28 cellular contexts compared by ENCODE assay signal in genomic region chr4:189917161-189917891, GRCh38.
"Had no signal": no experiment of that assay in that cellular context is flagged by ENCODE, and none has a peak within 500 bp of the region (broad histone marks: within the 10 kb centered on the region; RNA-seq: fewer than 3 reads in every experiment).

No MANE protein-coding gene starts in this region.

- DNase-seq: stimulated activated CD4-positive, alpha-beta T cell treated with anti-CD3 and anti-CD28 coated beads, Interleukin-2, amount 100 ng/mL, for 48 hours; stimulated activated CD4-positive, alpha-beta T cell treated with anti-CD3 and anti-CD28 coated beads, Interleukin-4, amount 100 ng/mL, for 1 hour; stimulated activated CD4-positive, alpha-beta T cell treated with anti-CD3 and anti-CD28 coated beads, Interleukin-4, amount 100 ng/mL, for 24 hours; stimulated activated CD4-positive, alpha-beta T cell treated with anti-CD3 and anti-CD28 coated beads, Interleukin-4, amount 100 ng/mL, for 4 hours; stimulated activated CD8-positive, alpha-beta memory T cell treated with anti-CD3 and anti-CD28 coated beads, Interleukin-4, amount 100 ng/mL, for 48 hours; stimulated activated naive B cell treated with anti-CD40 and anti-IgM and Interleukin-4, amounts not matched to agents 10 μg/mL and 1 μg/mL and 100 μg/mL, for 72 hours; stimulated activated naive CD4-positive, alpha-beta T cell; stimulated activated naive CD4-positive, alpha-beta T cell treated with Interleukin-2 at 50 U/mL for 16 hours; stimulated activated naive CD8-positive, alpha-beta T cell treated with anti-CD3 and anti-CD28 coated beads, Interleukin-15, amount 100 ng/mL, for 72 hours; stimulated activated naive CD8-positive, alpha-beta T cell treated with anti-CD3 and anti-CD28 coated beads, Interleukin-15, Interleukin-2, amounts not matched to agents 100 U/mL and 50 U/mL, for 24 hours; stomach; substantia nigra; testis; thyroid gland; tibial artery; transverse colon; trophoblast cell; upper lobe of right lung; uterus had no signal

- H3K4me1 ChIP-seq: stomach, suprapubic skin, testis, thyroid gland, tibial artery, tibial nerve, transverse colon, upper lobe of left lung, upper lobe of right lung, uterus, vagina had no signal

- H3K36me3 Mint-ChIP-seq: stimulated activated effector memory CD8-positive, alpha-beta T cell treated with anti-CD3 and anti-CD28 coated beads, Interleukin-12 subunit alpha, Interleukin-12 subunit beta, amount 100 ng/mL, for 72 hours; type B pancreatic cell had no signal

- H3K4me3 ChIP-seq: stomach, suprapubic skin, thoracic aorta, thyroid gland, tibial artery, tibial nerve, transverse colon, upper lobe of left lung, upper lobe of right lung, uterus, vagina had no signal

- H3K27ac Mint-ChIP-seq: stimulated activated effector memory CD8-positive, alpha-beta T cell treated with anti-CD3 and anti-CD28 coated beads, Interleukin-12 subunit alpha, Interleukin-12 subunit beta, amount 100 ng/mL, for 72 hours; stimulated activated memory B cell treated with anti-CD40 and anti-IgM and Interleukin-4, amounts not matched to agents 10 μg/mL and 1 μg/mL and 100 μg/mL, for 72 hours; stimulated activated naive B cell treated with anti-CD40 and anti-IgM and Interleukin-4, amounts not matched to agents 10 μg/mL and 1 μg/mL and 100 μg/mL, for 72 hours; stimulated activated naive CD8-positive, alpha-beta T cell treated with anti-CD3 and anti-CD28 coated beads, Interleukin-15, amount 100 ng/mL, for 72 hours; stimulated activated naive CD8-positive, alpha-beta T cell treated with anti-CD3 and anti-CD28 coated beads, Interleukin-15, Interleukin-2, amounts not matched to agents 100 ng/mL and 50 ng/mL, for 24 hours; type B pancreatic cell had no signal

- H3K27ac ChIP-seq: stomach, suprapubic skin, testis, thoracic aorta, thyroid gland, tibial artery, tibial nerve, transverse colon, upper lobe of left lung, upper lobe of right lung, uterus, vagina had no signal

- H3K27me3 ChIP-seq: stomach, suprapubic skin, testis, thyroid gland, tibial artery, tibial nerve, transverse colon, upper lobe of left lung, upper lobe of right lung, uterus, vagina had no signal

- H3K36me3 ChIP-seq: suprapubic skin, thoracic aorta, thyroid gland, transverse colon, upper lobe of left lung, upper lobe of right lung, uterus, vagina had no signal

- H3K4me3 Mint-ChIP-seq: stimulated activated effector memory CD8-positive, alpha-beta T cell treated with anti-CD3 and anti-CD28 coated beads, Interleukin-12 subunit alpha, Interleukin-12 subunit beta, amount 100 ng/mL, for 72 hours; stimulated activated memory B cell treated with anti-CD40 and anti-IgM and Interleukin-4, amounts not matched to agents 10 μg/mL and 1 μg/mL and 100 μg/mL, for 72 hours; stimulated activated naive B cell treated with anti-CD40 and anti-IgM and Interleukin-4, amounts not matched to agents 10 μg/mL and 1 μg/mL and 100 μg/mL, for 72 hours; stimulated activated naive CD8-positive, alpha-beta T cell treated with anti-CD3 and anti-CD28 coated beads, Interleukin-15, amount 100 ng/mL, for 72 hours; stimulated activated naive CD8-positive, alpha-beta T cell treated with anti-CD3 and anti-CD28 coated beads, Interleukin-15, Interleukin-2, amounts not matched to agents 100 ng/mL and 50 ng/mL, for 24 hours; type B pancreatic cell had no signal

- H3K9me3 ChIP-seq: testis, thyroid gland, vagina had no signal

- H3K4me1 Mint-ChIP-seq: stimulated activated effector memory CD8-positive, alpha-beta T cell treated with anti-CD3 and anti-CD28 coated beads, Interleukin-12 subunit alpha, Interleukin-12 subunit beta, amount 100 ng/mL, for 72 hours; stimulated activated memory B cell treated with anti-CD40 and anti-IgM and Interleukin-4, amounts not matched to agents 10 μg/mL and 1 μg/mL and 100 μg/mL, for 72 hours; stimulated activated naive B cell treated with anti-CD40 and anti-IgM and Interleukin-4, amounts not matched to agents 10 μg/mL and 1 μg/mL and 100 μg/mL, for 72 hours; stimulated activated naive CD8-positive, alpha-beta T cell treated with anti-CD3 and anti-CD28 coated beads, Interleukin-15, amount 100 ng/mL, for 72 hours had no signal

- H3K27me3 Mint-ChIP-seq: stimulated activated memory B cell treated with anti-CD40 and anti-IgM and Interleukin-4, amounts not matched to agents 10 μg/mL and 1 μg/mL and 100 μg/mL, for 72 hours; stimulated activated naive B cell treated with anti-CD40 and anti-IgM and Interleukin-4, amounts not matched to agents 10 μg/mL and 1 μg/mL and 100 μg/mL, for 72 hours; stimulated activated naive CD8-positive, alpha-beta T cell treated with anti-CD3 and anti-CD28 coated beads, Interleukin-15, amount 100 ng/mL, for 72 hours; stimulated activated naive CD8-positive, alpha-beta T cell treated with anti-CD3 and anti-CD28 coated beads, Interleukin-15, Interleukin-2, amounts not matched to agents 100 ng/mL and 50 ng/mL, for 24 hours; type B pancreatic cell had no signal
